ENCODE assay signal across 9 cellular contexts in genomic region chr6:125888989-125889656, GRCh38.
DNase-seq lines count a peak whose midpoint lies in the region; ATAC-seq and TF ChIP-seq lines count a peak whose summit lies in the region.
"Had no signal": no experiment of that assay in that cellular context is flagged by ENCODE, and none has a peak within 500 bp of the region (broad histone marks: within the 10 kb centered on the region; RNA-seq: fewer than 3 reads in every experiment).

No MANE protein-coding gene starts in this region.

- ATAC-seq in GM21367 (IDR thresholded peaks at IDR 0.05; ENCODE audit: unreplicated experiment) = no peak
- ATAC-seq: T-cell had no signal

- H3K4me3 ChIP-seq in GM12864 (ENCODE audit: low read depth, low read length) (no peak overlapping the region), MM.1S (ENCODE audit: low read length) (no peak overlapping the region), cardiac fibroblast (replicated peaks in 1 of 2; ENCODE audit: low read depth in 2 of 2, low read length in 2 of 2) (no peak overlapping the region)

- no peaks in the 10 kb centered on the region for H3K4me1 ChIP-seq in MM.1S (ENCODE audit: low read length)

- H3K27me3 Mint-ChIP-seq in neural crest cell (ENCODE audit: low read depth) = no peaks in the 10 kb centered on the region
- H3K27me3 Mint-ChIP-seq: T-cell had no signal

- H3K27me3 ChIP-seq in MM.1S (replicated peaks; ENCODE audit: insufficient read depth, low read length) = no peaks in the 10 kb centered on the region

- H3K9me2 ChIP-seq in MM.1S (replicated peaks; ENCODE audit: insufficient read depth, low read length) = no peaks in the 10 kb centered on the region

- no peaks in the 10 kb centered on the region for H3K36me3 ChIP-seq in MM.1S (replicated peaks; ENCODE audit: insufficient read depth, low read length)

- no peaks in the 10 kb centered on the region for H3F3A ChIP-seq in MM.1S (ENCODE audit: insufficient read depth, low read length)

- peaks cover 3% of the 10 kb centered on the region for H3K36me3 Mint-ChIP-seq in neural crest cell (ENCODE audit: low read depth)

- H3K9me3 ChIP-seq in MM.1S (replicated peaks; ENCODE audit: insufficient read depth, low read length) = no peaks in the 10 kb centered on the region

- no peak overlapping the region for H3K27ac Mint-ChIP-seq in neural crest cell (ENCODE audit: unreplicated experiment)

- no peaks in the 10 kb centered on the region for H3K79me2 ChIP-seq in MM.1S (ENCODE audit: low read length)

- no peak overlapping the region for H3K4me3 Mint-ChIP-seq in neural crest cell
- H3K4me3 Mint-ChIP-seq: T-cell had no signal

- no peak overlapping the region for H2AFZ ChIP-seq in MM.1S (ENCODE audit: low read length)

- H3K9ac ChIP-seq in MM.1S (ENCODE audit: low read length) = no peak overlapping the region

- DNase-seq in GM12864 (ENCODE audit: low read depth) (no peak), MM.1S (peak; percentile 32), cardiac fibroblast (ENCODE audit: low read depth in 2 of 2) (peak; percentile 62 to 72), neural crest cell (ENCODE audit: low read depth, low spot score) (no peak), H4 (ENCODE audit: low spot score) (no peak), medulla oblongata (ENCODE audit: extremely low spot score) (no peak)
- no peak for DNase-seq in activated CD4-positive, CD25-positive, alpha-beta regulatory T cell (lab: John Stamatoyannopoulos, UW)

- no peaks in the 10 kb centered on the region for H3K9me3 Mint-ChIP-seq in neural crest cell
- H3K9me3 Mint-ChIP-seq: T-cell had no signal

- no peaks in the 10 kb centered on the region for H4K20me1 ChIP-seq in MM.1S (ENCODE audit: insufficient read depth, low read length)

- H3K4me1 Mint-ChIP-seq in neural crest cell = no peaks in the 10 kb centered on the region

- TF ChIP-seq CTCF in GM12864 (IDR thresholded peaks at IDR 0.05; ENCODE audit: low read depth, low read length, missing control alignments) (peak; percentile 38), MM.1S (IDR thresholded peaks at IDR 0.05; ENCODE audit: low read length) (peak; percentile 49), cardiac fibroblast (IDR thresholded peaks at IDR 0.05; ENCODE audit: low read depth, low read length) (peak; percentile 54), neural crest cell (conservative IDR thresholded peaks at IDR 0.05) (peak; percentile 49)

- no peak overlapping the region for H3K27ac ChIP-seq in MM.1S (ENCODE audit: low read length)

- H3K4me2 ChIP-seq in MM.1S (ENCODE audit: low read depth, low read length) = no peak overlapping the region

Comparison
In these comparisons a context has a peak if more than half of its experiments do, and no peak if none do; other contexts are left out.
1. DNase-seq: peak in MM.1S (single experiment) and cardiac fibroblast (2 of 2); none in GM12864 (single experiment), neural crest cell (single experiment), H4 (single experiment), medulla oblongata (single experiment) and activated CD4-positive, CD25-positive, alpha-beta regulatory T cell (0 of 4).
2. Peak in every context shown above with its lines, with median percentiles within 50 percentile points of each other: CTCF ChIP-seq.